Comparison of ENCODE assay signal across 2 cellular contexts in genomic region chr12:14193623-14194022, GRCh38.
TF ChIP-seq lines count a peak whose summit lies in the region.

No MANE protein-coding gene starts in this region.

TF ChIP-seq in SK-N-SH treated with all-trans-retinoic acid at 6 μM for 48 hours, 23 proteins besides CTCF, POLR2A, EP300 and RAD21 (continued from another document):
- TF ChIP-seq TSHZ2 (CRISPR knock-in tag; IDR thresholded peaks at IDR 0.05), result no peak
- TF ChIP-seq, protein P1, sequence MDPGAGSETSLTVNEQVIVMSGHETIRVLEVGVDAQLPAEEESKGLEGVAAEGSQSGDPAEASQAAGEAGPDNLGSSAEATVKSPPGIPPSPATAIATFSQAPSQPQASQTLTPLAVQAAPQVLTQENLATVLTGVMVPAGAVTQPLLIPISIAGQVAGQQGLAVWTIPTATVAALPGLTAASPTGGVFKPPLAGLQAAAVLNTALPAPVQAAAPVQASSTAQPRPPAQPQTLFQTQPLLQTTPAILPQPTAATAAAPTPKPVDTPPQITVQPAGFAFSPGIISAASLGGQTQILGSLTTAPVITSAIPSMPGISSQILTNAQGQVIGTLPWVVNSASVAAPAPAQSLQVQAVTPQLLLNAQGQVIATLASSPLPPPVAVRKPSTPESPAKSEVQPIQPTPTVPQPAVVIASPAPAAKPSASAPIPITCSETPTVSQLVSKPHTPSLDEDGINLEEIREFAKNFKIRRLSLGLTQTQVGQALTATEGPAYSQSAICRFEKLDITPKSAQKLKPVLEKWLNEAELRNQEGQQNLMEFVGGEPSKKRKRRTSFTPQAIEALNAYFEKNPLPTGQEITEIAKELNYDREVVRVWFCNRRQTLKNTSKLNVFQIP (CRISPR knock-in tag; IDR thresholded peaks at IDR 0.05; ENCODE audit: borderline replicate concordance, low read depth), result no peak
- no peak for TF ChIP-seq ARNTL (CRISPR knock-in tag; IDR thresholded peaks at IDR 0.05; ENCODE audit: borderline replicate concordance, low read depth)

TF ChIP-seq in K562, 482 proteins besides CTCF, POLR2A, EP300 and RAD21 (continued from another document):
- no peak for TF ChIP-seq FOXK2 (conservative IDR thresholded peaks at IDR 0.05 in 1 of 2, IDR thresholded peaks at IDR 0.05 in 1 of 2; ENCODE audit: low read depth in 2 of 2)
- TF ChIP-seq, protein P2, sequence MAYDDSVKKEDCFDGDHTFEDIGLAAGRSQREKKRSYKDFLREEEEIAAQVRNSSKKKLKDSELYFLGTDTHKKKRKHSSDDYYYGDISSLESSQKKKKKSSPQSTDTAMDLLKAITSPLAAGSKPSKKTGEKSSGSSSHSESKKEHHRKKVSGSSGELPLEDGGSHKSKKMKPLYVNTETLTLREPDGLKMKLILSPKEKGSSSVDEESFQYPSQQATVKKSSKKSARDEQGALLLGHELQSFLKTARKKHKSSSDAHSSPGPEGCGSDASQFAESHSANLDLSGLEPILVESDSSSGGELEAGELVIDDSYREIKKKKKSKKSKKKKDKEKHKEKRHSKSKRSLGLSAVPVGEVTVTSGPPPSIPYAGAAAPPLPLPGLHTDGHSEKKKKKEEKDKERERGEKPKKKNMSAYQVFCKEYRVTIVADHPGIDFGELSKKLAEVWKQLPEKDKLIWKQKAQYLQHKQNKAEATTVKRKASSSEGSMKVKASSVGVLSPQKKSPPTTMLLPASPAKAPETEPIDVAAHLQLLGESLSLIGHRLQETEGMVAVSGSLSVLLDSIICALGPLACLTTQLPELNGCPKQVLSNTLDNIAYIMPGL (CRISPR knock-in tag; IDR thresholded peaks at IDR 0.05), result no peak
- TF ChIP-seq, protein P3, sequence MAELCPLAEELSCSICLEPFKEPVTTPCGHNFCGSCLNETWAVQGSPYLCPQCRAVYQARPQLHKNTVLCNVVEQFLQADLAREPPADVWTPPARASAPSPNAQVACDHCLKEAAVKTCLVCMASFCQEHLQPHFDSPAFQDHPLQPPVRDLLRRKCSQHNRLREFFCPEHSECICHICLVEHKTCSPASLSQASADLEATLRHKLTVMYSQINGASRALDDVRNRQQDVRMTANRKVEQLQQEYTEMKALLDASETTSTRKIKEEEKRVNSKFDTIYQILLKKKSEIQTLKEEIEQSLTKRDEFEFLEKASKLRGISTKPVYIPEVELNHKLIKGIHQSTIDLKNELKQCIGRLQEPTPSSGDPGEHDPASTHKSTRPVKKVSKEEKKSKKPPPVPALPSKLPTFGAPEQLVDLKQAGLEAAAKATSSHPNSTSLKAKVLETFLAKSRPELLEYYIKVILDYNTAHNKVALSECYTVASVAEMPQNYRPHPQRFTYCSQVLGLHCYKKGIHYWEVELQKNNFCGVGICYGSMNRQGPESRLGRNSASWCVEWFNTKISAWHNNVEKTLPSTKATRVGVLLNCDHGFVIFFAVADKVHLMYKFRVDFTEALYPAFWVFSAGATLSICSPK (IDR thresholded peaks at IDR 0.05; ENCODE audit: borderline replicate concordance), result no peak
- no peak for TF ChIP-seq ARNT (IDR thresholded peaks at IDR 0.05)
- TF ChIP-seq, protein P4, sequence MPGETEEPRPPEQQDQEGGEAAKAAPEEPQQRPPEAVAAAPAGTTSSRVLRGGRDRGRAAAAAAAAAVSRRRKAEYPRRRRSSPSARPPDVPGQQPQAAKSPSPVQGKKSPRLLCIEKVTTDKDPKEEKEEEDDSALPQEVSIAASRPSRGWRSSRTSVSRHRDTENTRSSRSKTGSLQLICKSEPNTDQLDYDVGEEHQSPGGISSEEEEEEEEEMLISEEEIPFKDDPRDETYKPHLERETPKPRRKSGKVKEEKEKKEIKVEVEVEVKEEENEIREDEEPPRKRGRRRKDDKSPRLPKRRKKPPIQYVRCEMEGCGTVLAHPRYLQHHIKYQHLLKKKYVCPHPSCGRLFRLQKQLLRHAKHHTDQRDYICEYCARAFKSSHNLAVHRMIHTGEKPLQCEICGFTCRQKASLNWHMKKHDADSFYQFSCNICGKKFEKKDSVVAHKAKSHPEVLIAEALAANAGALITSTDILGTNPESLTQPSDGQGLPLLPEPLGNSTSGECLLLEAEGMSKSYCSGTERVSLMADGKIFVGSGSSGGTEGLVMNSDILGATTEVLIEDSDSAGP (CRISPR knock-in tag; IDR thresholded peaks at IDR 0.05), result no peak
- TF ChIP-seq NFIX (CRISPR knock-in tag; IDR thresholded peaks at IDR 0.05; ENCODE audit: low read depth), result peak; percentile 74
